Comparison of ENCODE assay signal across 12 cellular contexts in genomic region chr9:128454991-128455390, GRCh38. TPM values are rescaled to one million over a fixed set of nuclear protein-coding genes. Genes with fewer than 3 reads are reported as not detected.
DNase-seq lines count a peak whose midpoint lies in the region; ATAC-seq, FAIRE-seq and TF ChIP-seq lines count a peak whose summit lies in the region.
"Had no signal": no experiment of that assay in that cellular context is flagged by ENCODE, and none has a peak within 500 bp of the region (broad histone marks: within the 10 kb centered on the region; RNA-seq: fewer than 3 reads in every experiment).

No MANE protein-coding gene starts in this region.

- ATAC-seq in activated B cell treated with CpG ODN at 0.5 μM for 24 hours (ENCODE audit: low read depth) = no peak
- no peak for ATAC-seq in naive B cell (ENCODE audit: low read depth in 2 of 2)

- H3K27ac Mint-ChIP-seq in CD8-positive, alpha-beta memory T cell = peak overlapping the region in 6 of 8 donors; percentile 33 to 98 (median 55)
- H3K27ac Mint-ChIP-seq in activated B cell treated with CpG ODN at 0.5 μM for 24 hours (peak overlapping the region; percentile 20), naive B cell (peak overlapping the region in 5 of 6 donors; percentile 2 to 93 (median 91))

- peaks cover 0 to 8% (median 3%) of the 10 kb centered on the region in 3 donors for H3K36me3 Mint-ChIP-seq in CD8-positive, alpha-beta memory T cell
- H3K36me3 Mint-ChIP-seq in activated B cell treated with CpG ODN at 0.5 μM for 24 hours (ENCODE audit: low read depth) = peaks cover 13% of the 10 kb centered on the region
- H3K36me3 Mint-ChIP-seq in naive B cell = peaks cover 0 to 2% of the 10 kb centered on the region in 2 donors

- H3K4me1 Mint-ChIP-seq in CD8-positive, alpha-beta memory T cell = peaks cover 10 to 29% (median 11%) of the 10 kb centered on the region in 3 donors
- H3K4me1 Mint-ChIP-seq in activated B cell treated with CpG ODN at 0.5 μM for 24 hours (peaks cover 14% of the 10 kb centered on the region), naive B cell (peaks cover 12 to 20% (median 16%) of the 10 kb centered on the region in 3 donors)

- no peak for FAIRE-seq in urothelium cell line (lab: Jason Lieb, UNC)

- H3K27ac ChIP-seq in CD8-positive, alpha-beta memory T cell (ENCODE audit: low read depth, low read length) = no peak overlapping the region
- H3K27ac ChIP-seq in colonic mucosa = no peak overlapping the region
- H3K27ac ChIP-seq: epithelial cell of prostate had no signal

- peak overlapping the region; percentile 29 to 87 (median 66) for H3K4me3 Mint-ChIP-seq in CD8-positive, alpha-beta memory T cell
- H3K4me3 Mint-ChIP-seq in activated B cell treated with CpG ODN at 0.5 μM for 24 hours (peak overlapping the region; percentile 41), naive B cell (peak overlapping the region in 7 of 8 donors; percentile 53 to 98 (median 76))

- peaks cover 8% of the 10 kb centered on the region for H3K36me3 ChIP-seq in CD8-positive, alpha-beta memory T cell (ENCODE audit: insufficient read depth, low read length)
- H3K36me3 ChIP-seq in colonic mucosa = no peaks in the 10 kb centered on the region

- H3K27me3 Mint-ChIP-seq in CD8-positive, alpha-beta memory T cell = peaks cover 0 to 3% of the 10 kb centered on the region in 2 donors
- H3K27me3 Mint-ChIP-seq in activated B cell treated with CpG ODN at 0.5 μM for 24 hours = no peaks in the 10 kb centered on the region
- peaks cover 0 to 5% (median 0%) of the 10 kb centered on the region in 3 donors for H3K27me3 Mint-ChIP-seq in naive B cell

- H3K4me3 ChIP-seq in CD8-positive, alpha-beta memory T cell (ENCODE audit: low read length) = no peak overlapping the region
- H3K4me3 ChIP-seq in colonic mucosa = no peak overlapping the region

- H3K9ac ChIP-seq in colonic mucosa (ENCODE audit: low read depth in 2 of 2, low read length in 2 of 2) = no peak overlapping the region

- H3K9me3 ChIP-seq in CD8-positive, alpha-beta memory T cell (ENCODE audit: low read length) = no peaks in the 10 kb centered on the region
- H3K9me3 ChIP-seq in colonic mucosa = no peaks in the 10 kb centered on the region

- no peak for DNase-seq in CD8-positive, alpha-beta memory T cell
- peak; percentile 49 for DNase-seq in HuH-7 (ENCODE audit: low spot score)
- no peak for DNase-seq in activated B cell treated with CpG ODN at 0.5 μM for 24 hours
- no peak for DNase-seq in naive B cell
- no peak for DNase-seq in urothelium cell line (ENCODE audit: low spot score)
- DNase-seq in DMS114 treated with DMSO at 0.1 percent for 48 hours (lab: John Stamatoyannopoulos, UW; ENCODE audit: unreplicated experiment) = no peak
- no peak for DNase-seq in foreskin melanocyte
- DNase-seq in colonic mucosa = no peak
- DNase-seq: activated CD4-positive, alpha-beta T cell treated with anti-CD3 and anti-CD28 coated beads for 4 hours; midbrain; NCI-H2029 had no signal

- H3K9me3 Mint-ChIP-seq in CD8-positive, alpha-beta memory T cell = no peaks in the 10 kb centered on the region
- H3K9me3 Mint-ChIP-seq in activated B cell treated with CpG ODN at 0.5 μM for 24 hours (no peaks in the 10 kb centered on the region), naive B cell (no peaks in the 10 kb centered on the region)

- TF ChIP-seq CTCF in activated B cell treated with CpG ODN at 0.5 μM for 24 hours (IDR thresholded peaks at IDR 0.05) (no peak), colonic mucosa (IDR thresholded peaks at IDR 0.05) (no peak)

- peaks cover 8% of the 10 kb centered on the region for H3K4me1 ChIP-seq in CD8-positive, alpha-beta memory T cell (ENCODE audit: insufficient read depth, low read length)
- no peaks in the 10 kb centered on the region for H3K4me1 ChIP-seq in colonic mucosa

- POLR2A ChIA-PET in CD8-positive, alpha-beta memory T cell (lab: Charles Lee) = no interaction called here
- POLR2A ChIA-PET in activated B cell treated with CpG ODN at 0.5 μM for 24 hours (lab: Charles Lee) = interaction anchor here (0.6 to 1.5 kb wide), 4 partner anchors 34 to 269 kb away, joined by 3 to 7 read pairs (median 4); partner anchors contain the start of genes GLE1, SPTAN1 and ZDHHC12

- CTCF ChIA-PET in CD8-positive, alpha-beta memory T cell (lab: Charles Lee) = interaction anchor here (1.7 kb wide), 1 partner anchor 16 kb away, joined by 6 read pairs; no protein-coding TSS in a partner anchor
- CTCF ChIA-PET in activated B cell treated with CpG ODN at 0.5 μM for 24 hours (lab: Charles Lee) = interaction anchor here (1.3 kb wide), 1 partner anchor 16 kb away, joined by 4 read pairs; no protein-coding TSS in a partner anchor

- H3K27me3 ChIP-seq in CD8-positive, alpha-beta memory T cell (ENCODE audit: insufficient read depth, low read length, poor library complexity, severe bottlenecking) = no peaks in the 10 kb centered on the region
- H3K27me3 ChIP-seq in colonic mucosa = no peaks in the 10 kb centered on the region

- intact Hi-C loops in activated B cell treated with CpG ODN at 0.5 μM for 24 hours (cut with micrococcal nuclease) (loop anchor here (5.0 kb wide), 1 partner anchor 178 kb away; the partner anchor contains the start of genes GOLGA2 and SWI5), colonic mucosa (cut with DNase I) (no loop called here)

RNA-seq across cellular contexts. Expression of gene ODF2, which starts 0.8 kb away (rescaled TPM):
- 10 to 100 TPM; 64.2 to 65.0 TPM for total RNA-seq in CD8-positive, alpha-beta memory T cell
- polyA plus RNA-seq in CD8-positive, alpha-beta memory T cell = 31.4 TPM
- total RNA-seq in activated B cell treated with CpG ODN at 0.5 μM for 24 hours (41.2 and 45.7 TPM in 2 replicates), colonic mucosa (10 to 100 TPM; 14.9 to 36.2 TPM)
- 10 to 100 TPM; 11.2 to 29.9 (median 18.4) TPM for polyA plus RNA-seq in naive B cell (ENCODE audit: low read depth in 6 of 6)

RNA-seq across cellular contexts. Expression of gene CERCAM, which starts 34.3 kb away (rescaled TPM):
- 1 to 10 TPM; 1.9 to 2.6 TPM for total RNA-seq in CD8-positive, alpha-beta memory T cell
- polyA plus RNA-seq in CD8-positive, alpha-beta memory T cell = 1.1 TPM
- total RNA-seq in activated B cell treated with CpG ODN at 0.5 μM for 24 hours (1.7 TPM in 2 replicates), colonic mucosa (1 to 10 TPM; 4.9 to 9.3 TPM)
- polyA plus RNA-seq in naive B cell (ENCODE audit: low read depth in 6 of 6) = under 1 TPM in 5 of 6 donors, not detected in 1; 0.31 to 0.71 (median 0.37) TPM

RNA-seq across cellular contexts. Expression of gene GLE1, which starts 49.5 kb away (rescaled TPM):
- total RNA-seq in CD8-positive, alpha-beta memory T cell = 10 to 100 TPM; 48.7 to 51.9 TPM
- 35.1 TPM for polyA plus RNA-seq in CD8-positive, alpha-beta memory T cell
- total RNA-seq in activated B cell treated with CpG ODN at 0.5 μM for 24 hours (28.8 and 31.8 TPM in 2 replicates), colonic mucosa (10 to 100 TPM; 30.7 to 44.5 TPM)
- polyA plus RNA-seq in naive B cell (ENCODE audit: low read depth in 6 of 6) = 10 to 100 TPM; 18.8 to 34.3 (median 28.5) TPM

Comparison
In these comparisons a context has a peak if more than half of its experiments do, and no peak if none do; other contexts are left out.
1. H3K27ac Mint-ChIP-seq: peak in every context shown above with its lines; median percentile 91 in naive B cell; 55 in CD8-positive, alpha-beta memory T cell; 20 in activated B cell treated with CpG ODN at 0.5 μM for 24 hours.